ENCODE assay signal across 19 cellular contexts in the genomic region with DNA sequence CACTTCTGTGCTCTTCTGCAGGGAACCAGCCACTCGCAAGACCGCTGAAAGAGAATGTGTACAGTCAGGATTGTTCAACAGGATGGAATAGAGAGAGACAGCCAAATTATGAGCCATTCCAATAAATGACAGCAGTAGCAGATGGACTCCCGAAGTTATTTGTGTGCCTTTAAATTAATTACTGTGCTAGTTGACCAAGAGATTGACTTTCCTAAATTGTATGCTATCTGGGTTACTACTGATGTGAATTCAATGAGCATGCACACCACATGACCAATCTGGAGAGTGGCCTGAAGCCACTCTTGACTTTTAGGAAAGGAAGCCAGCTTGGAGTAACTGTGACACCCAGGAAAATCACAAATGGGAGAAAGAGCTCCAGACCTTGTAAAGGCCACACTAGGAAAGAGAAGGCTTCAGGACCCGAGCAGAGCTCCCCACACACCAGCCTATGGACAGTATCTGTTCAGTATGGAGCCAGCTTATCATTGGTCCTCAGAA. TPM values are rescaled to one million over a fixed set of nuclear protein-coding genes. Genes with fewer than 3 reads are reported as not detected.
DNase-seq lines count a peak whose midpoint lies in the region; ATAC-seq and TF ChIP-seq lines count a peak whose summit lies in the region.
"Had no signal": no experiment of that assay in that cellular context is flagged by ENCODE, and none has a peak within 500 bp of the region (broad histone marks: within the 10 kb centered on the region; RNA-seq: fewer than 3 reads in every experiment).

No MANE protein-coding gene starts in this region.

- no peaks in the 10 kb centered on the region for H3K27me3 Mint-ChIP-seq in natural killer cell (ENCODE audit: low read depth in 2 of 2)
- no peaks in the 10 kb centered on the region for H3K27me3 Mint-ChIP-seq in natural killer cell treated with Interleukin-12 subunit alpha and Interleukin-12 subunit beta and Interleukin-15 and Interleukin-18, amount 100 ng/mL, for 72 hours
- H3K27me3 Mint-ChIP-seq in endothelial cell (ENCODE audit: unreplicated experiment): peaks cover 2% of the 10 kb centered on the region
- H3K27me3 Mint-ChIP-seq: CD4-positive, CD25-positive, alpha-beta regulatory T cell; IgD-negative memory B cell had no signal

- TF ChIP-seq CTCF in natural killer cell (IDR thresholded peaks at IDR 0.05) (no peak), endothelial cell (IDR thresholded peaks at IDR 0.05; ENCODE audit: unreplicated experiment) (no peak), lower lobe of right lung (IDR thresholded peaks at IDR 0.05) (no peak)

- peak overlapping the region; percentile 10 for H3K27ac ChIP-seq in lower lobe of right lung
- H3K27ac ChIP-seq: Peyer's patch, SJSA1 had no signal

- peaks cover 10% of the 10 kb centered on the region for H3K4me1 ChIP-seq in lower lobe of right lung
- H3K4me1 ChIP-seq: Peyer's patch, SJSA1 had no signal

- intact Hi-C loops in natural killer cell (cut with micrococcal nuclease) (no loop called here), lower lobe of right lung (cut with DNase I) (no loop called here)

- no peak overlapping the region for H3K4me3 Mint-ChIP-seq in natural killer cell
- H3K4me3 Mint-ChIP-seq in natural killer cell treated with Interleukin-12 subunit alpha and Interleukin-12 subunit beta and Interleukin-15 and Interleukin-18, amount 100 ng/mL, for 72 hours: no peak overlapping the region
- peak overlapping the region; percentile 66 for H3K4me3 Mint-ChIP-seq in endothelial cell (ENCODE audit: unreplicated experiment)
- H3K4me3 Mint-ChIP-seq: CD4-positive, CD25-positive, alpha-beta regulatory T cell; HFFc6; IgD-negative memory B cell had no signal

- H3K27ac Mint-ChIP-seq in natural killer cell: peak overlapping the region; percentile 8 to 37
- no peak overlapping the region for H3K27ac Mint-ChIP-seq in natural killer cell treated with Interleukin-12 subunit alpha and Interleukin-12 subunit beta and Interleukin-15 and Interleukin-18, amount 100 ng/mL, for 72 hours
- no peak overlapping the region for H3K27ac Mint-ChIP-seq in endothelial cell (ENCODE audit: unreplicated experiment)
- H3K27ac Mint-ChIP-seq: HFFc6, IgD-negative memory B cell had no signal

- CTCF ChIA-PET in HEK293T (lab: Yijun Ruan, JAX): no interaction called here

- no peak for ATAC-seq in natural killer cell
- no peak for ATAC-seq in natural killer cell treated with Interleukin-12 subunit alpha and Interleukin-12 subunit beta and Interleukin-15 and Interleukin-18, amount 100 ng/mL, for 72 hours
- no peak for ATAC-seq in lower lobe of right lung
- ATAC-seq: GM12878 had no signal

- POLR2A ChIA-PET in HEK293T (lab: Yijun Ruan, JAX): no interaction called here

- H3K4me3 ChIP-seq in lower lobe of right lung: no peak overlapping the region
- H3K4me3 ChIP-seq: GM12878, Peyer's patch, SJSA1 had no signal

- H3K9me3 ChIP-seq in lower lobe of right lung: no peaks in the 10 kb centered on the region
- H3K9me3 ChIP-seq: Peyer's patch, SJSA1 had no signal

- H3K36me3 Mint-ChIP-seq in natural killer cell (no peaks in the 10 kb centered on the region), endothelial cell (ENCODE audit: low read depth, unreplicated experiment) (peaks cover 13% of the 10 kb centered on the region)
- peaks cover 13% of the 10 kb centered on the region for H3K36me3 Mint-ChIP-seq in natural killer cell treated with Interleukin-12 subunit alpha and Interleukin-12 subunit beta and Interleukin-15 and Interleukin-18, amount 100 ng/mL, for 72 hours

- H3K4me1 Mint-ChIP-seq in natural killer cell (peaks cover 14 to 20% of the 10 kb centered on the region in 2 donors), endothelial cell (ENCODE audit: unreplicated experiment) (no peaks in the 10 kb centered on the region)
- H3K4me1 Mint-ChIP-seq in natural killer cell treated with Interleukin-12 subunit alpha and Interleukin-12 subunit beta and Interleukin-15 and Interleukin-18, amount 100 ng/mL, for 72 hours (ENCODE audit: low read depth in 2 of 2): peaks cover 12 to 16% of the 10 kb centered on the region in 2 donors

- H3K9me3 Mint-ChIP-seq in natural killer cell: no peaks in the 10 kb centered on the region
- no peaks in the 10 kb centered on the region for H3K9me3 Mint-ChIP-seq in natural killer cell treated with Interleukin-12 subunit alpha and Interleukin-12 subunit beta and Interleukin-15 and Interleukin-18, amount 100 ng/mL, for 72 hours
- H3K9me3 Mint-ChIP-seq in endothelial cell (ENCODE audit: unreplicated experiment): no peaks in the 10 kb centered on the region
- H3K9me3 Mint-ChIP-seq: CD4-positive, CD25-positive, alpha-beta regulatory T cell; HFFc6; IgD-negative memory B cell had no signal

- DNase-seq in natural killer cell: no peak
- DNase-seq in natural killer cell treated with Interleukin-12 subunit alpha and Interleukin-12 subunit beta and Interleukin-15 and Interleukin-18, amount 100 ng/mL, for 72 hours (ENCODE audit: low spot score): no peak
- no peak for DNase-seq in endothelial cell (ENCODE audit: low spot score)
- no peak for DNase-seq in lower lobe of right lung
- no peak for DNase-seq in HEK293T (ENCODE audit: extremely low spot score)
- no peak for DNase-seq in cortex of kidney (lab: John Stamatoyannopoulos, UW)
- no peak for DNase-seq in NCI-H226
- DNase-seq: CD4-positive, CD25-positive, alpha-beta regulatory T cell; COR-L47; DMS79 treated with DMSO at 0.1 percent for 48 hours; H7; HFFc6; NCI-H1105 treated with DMSO at 0.1 percent for 48 hours; NCI-H2029 treated with DMSO at 0.1 percent for 48 hours; NCI-H526; Peyer's patch had no signal

- peaks cover 47% of the 10 kb centered on the region for H3K36me3 ChIP-seq in lower lobe of right lung

- H3K27me3 ChIP-seq in lower lobe of right lung (ENCODE audit: low read depth): no peaks in the 10 kb centered on the region
- H3K27me3 ChIP-seq: Peyer's patch, SJSA1 had no signal

TF ChIP-seq in HEK293T, 16 proteins besides CTCF, POLR2A, EP300 and RAD21:
- no peak for TF ChIP-seq FOXK2 (IDR thresholded peaks at IDR 0.05)
- TF ChIP-seq TARDBP (IDR thresholded peaks at IDR 0.05): no peak
TF ChIP-seq in HEK293T: peak in this region for 0.

RNA-seq across cellular contexts. Expression of gene CHMP3, which starts 52.8 kb away (rescaled TPM):
- total RNA-seq in natural killer cell (10 to 100 TPM; 47.4 to 50.3 (median 49.3) TPM), endothelial cell (ENCODE audit: unreplicated experiment) (70.5 TPM), lower lobe of right lung (140 TPM)
- 10 to 100 TPM; 41.9 to 45.1 TPM for total RNA-seq in natural killer cell treated with Interleukin-12 subunit alpha and Interleukin-12 subunit beta and Interleukin-15 and Interleukin-18, amount 100 ng/mL, for 72 hours

Comparison
In these comparisons a context has a peak if more than half of its experiments do, and no peak if none do; other contexts are left out.
1. H3K27ac Mint-ChIP-seq: peak in natural killer cell (2 of 2); none in natural killer cell treated with Interleukin-12 subunit alpha and Interleukin-12 subunit beta and Interleukin-15 and Interleukin-18, amount 100 ng/mL, for 72 hours (0 of 2) and endothelial cell (single experiment).